ENCODE assay signal across 22 cellular contexts in the genomic region with DNA sequence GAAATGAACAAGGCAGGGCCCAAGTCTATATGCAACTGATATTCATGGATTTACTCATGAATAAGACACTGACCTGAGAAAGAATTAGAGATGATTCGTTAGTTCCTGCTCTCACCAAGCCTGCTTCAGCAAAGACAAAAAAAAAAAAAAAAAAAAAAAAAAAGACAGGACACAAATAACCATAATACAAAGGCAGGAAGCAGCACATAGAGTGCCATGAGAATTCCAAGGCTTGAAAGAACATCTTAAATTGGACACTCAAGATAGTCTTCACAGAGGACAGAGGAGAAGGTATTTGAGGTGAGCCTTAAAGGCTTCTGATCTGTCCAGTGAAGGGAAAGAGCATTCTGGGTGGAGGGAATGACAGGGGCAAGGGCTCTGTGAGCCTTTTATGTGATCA. TPM values are rescaled to one million over a fixed set of nuclear protein-coding genes. Genes with fewer than 3 reads are reported as not detected.
"Had no signal": no experiment of that assay in that cellular context is flagged by ENCODE, and none has a peak within 500 bp of the region (broad histone marks: within the 10 kb centered on the region; RNA-seq: fewer than 3 reads in every experiment).

No MANE protein-coding gene starts in this region.

- H3K4me1 ChIP-seq: neural progenitor cell, suprapubic skin, upper lobe of right lung had no signal

- H3K27ac ChIP-seq: hepatocyte, neural progenitor cell, pancreas, suprapubic skin, tibial artery, upper lobe of right lung had no signal

- FAIRE-seq: pancreas, small intestine had no signal

- H3K4me3 ChIP-seq: hepatocyte, mucosa of descending colon, neural progenitor cell, pancreas, suprapubic skin, tibial artery, upper lobe of right lung had no signal

- H3K4me2 ChIP-seq: hepatocyte, neural progenitor cell had no signal

- H3K36me3 ChIP-seq: neural progenitor cell, pancreas, upper lobe of right lung had no signal

- ATAC-seq: effector memory CD8-positive, alpha-beta T cell; natural killer cell; pancreas; right cardiac atrium; upper lobe of right lung had no signal

- DNase-seq: effector memory CD8-positive, alpha-beta T cell; erythroblast; foreskin melanocyte; head of caudate nucleus; mammary epithelial cell; natural killer cell; nucleus accumbens; pancreas; right cardiac atrium; stimulated activated CD4-positive, alpha-beta T cell treated with anti-CD3 and anti-CD28 coated beads, Interleukin-12 subunit alpha, Interleukin-12 subunit beta, amount 100 ng/mL, for 4 hours; stimulated activated naive CD4-positive, alpha-beta T cell treated with Interleukin-2 at 50 U/mL for 16 hours; tibial artery; upper lobe of right lung had no signal

- H3K27me3 ChIP-seq: hepatocyte, neural progenitor cell, pancreas, suprapubic skin, tibial artery, upper lobe of right lung had no signal

- H3K9me3 ChIP-seq: mucosa of descending colon, pancreas, suprapubic skin, tibial artery had no signal

RNA-seq across cellular contexts. Expression of gene NR2E3, which starts 54.8 kb away (rescaled TPM):
- total RNA-seq: hepatocyte, kidney epithelial cell, lower leg skin, myocyte, natural killer cell, progenitor cell of endocrine pancreas had no signal
